ENCODE assay signal across 14 cellular contexts in genomic region chrX:71629467-71629866, GRCh38.
DNase-seq lines count a peak whose midpoint lies in the region; ATAC-seq and TF ChIP-seq lines count a peak whose summit lies in the region.
"Had no signal": no experiment of that assay in that cellular context is flagged by ENCODE, and none has a peak within 500 bp of the region (broad histone marks: within the 10 kb centered on the region; RNA-seq: fewer than 3 reads in every experiment).

No MANE protein-coding gene starts in this region.

- H2AFZ ChIP-seq in MM.1S (ENCODE audit: low read length) = peak overlapping the region; percentile 35

- peak overlapping the region; percentile 86 for H3K4me2 ChIP-seq in MM.1S (ENCODE audit: low read depth, low read length)

- peak overlapping the region; percentile 40; the same call in 1 of the 2 replicates for H3K9ac ChIP-seq in MM.1S (ENCODE audit: low read length)

- no peaks in the 10 kb centered on the region for H3K9me3 ChIP-seq in MM.1S (replicated peaks; ENCODE audit: insufficient read depth, low read length)
- H3K9me3 ChIP-seq: thoracic aorta had no signal

- H3K27ac ChIP-seq in MM.1S (ENCODE audit: low read length) = peak overlapping the region; percentile 97
- H3K27ac ChIP-seq: thoracic aorta had no signal

- no peaks in the 10 kb centered on the region for H3K27me3 ChIP-seq in MM.1S (replicated peaks; ENCODE audit: insufficient read depth, low read length)

- H3K27ac Mint-ChIP-seq in effector memory CD8-positive, alpha-beta T cell = no peak overlapping the region
- H3K27ac Mint-ChIP-seq: activated naive CD8-positive, alpha-beta T cell had no signal

- no peaks in the 10 kb centered on the region for H3K9me3 Mint-ChIP-seq in effector memory CD8-positive, alpha-beta T cell

- TF ChIP-seq CTCF in MM.1S (IDR thresholded peaks at IDR 0.05; ENCODE audit: low read length) = no peak

- no peaks in the 10 kb centered on the region for H3K27me3 Mint-ChIP-seq in effector memory CD8-positive, alpha-beta T cell
- H3K27me3 Mint-ChIP-seq: activated naive CD8-positive, alpha-beta T cell had no signal

- H3K9me2 ChIP-seq in MM.1S (replicated peaks; ENCODE audit: insufficient read depth, low read length) = no peaks in the 10 kb centered on the region

- no peaks in the 10 kb centered on the region for H3K79me2 ChIP-seq in MM.1S (ENCODE audit: low read length)

- no peaks in the 10 kb centered on the region for H3K36me3 ChIP-seq in MM.1S (replicated peaks; ENCODE audit: insufficient read depth, low read length)
- H3K36me3 ChIP-seq: thoracic aorta had no signal

- peaks cover 30% of the 10 kb centered on the region for H3F3A ChIP-seq in MM.1S (ENCODE audit: insufficient read depth, low read length)

- no peak overlapping the region for H3K4me3 Mint-ChIP-seq in effector memory CD8-positive, alpha-beta T cell
- H3K4me3 Mint-ChIP-seq: activated naive CD8-positive, alpha-beta T cell had no signal

- ATAC-seq in GM19452 (IDR thresholded peaks at IDR 0.05; ENCODE audit: unreplicated experiment) (peak; percentile 58), HG02840 (IDR thresholded peaks at IDR 0.05; ENCODE audit: low FRiP score, unreplicated experiment) (peak; percentile 52)
- ATAC-seq in effector memory CD8-positive, alpha-beta T cell (replicated peaks) = no peak

- H3K4me1 ChIP-seq in MM.1S (ENCODE audit: low read length) = peaks cover 42% of the 10 kb centered on the region

- H3K36me3 Mint-ChIP-seq in effector memory CD8-positive, alpha-beta T cell (ENCODE audit: insufficient read depth) = no peaks in the 10 kb centered on the region
- H3K36me3 Mint-ChIP-seq: activated naive CD8-positive, alpha-beta T cell had no signal

- no peaks in the 10 kb centered on the region for H4K20me1 ChIP-seq in MM.1S (ENCODE audit: insufficient read depth, low read length)

- DNase-seq in MM.1S (peak; percentile 61), UCSD-AML1 (lab: John Stamatoyannopoulos, UW; ENCODE audit: unreplicated experiment) (no peak)
- no peak for DNase-seq in effector memory CD8-positive, alpha-beta T cell
- no peak for DNase-seq in effector CD4-positive, alpha-beta T cell
- DNase-seq in stimulated activated CD4-positive, alpha-beta T cell treated with anti-CD3 and anti-CD28 coated beads, Interleukin-1b, Interleukin-23, amount 100 ng/mL, for 48 hours = no peak
- DNase-seq: DMS79 treated with DMSO at 0.1 percent for 48 hours, KBM-7, NCI-H2171, T-helper 1 cell had no signal

- H3K4me1 Mint-ChIP-seq in effector memory CD8-positive, alpha-beta T cell (ENCODE audit: low read depth in 2 of 2) = peaks cover 5 to 6% of the 10 kb centered on the region in 2 donors

- peak overlapping the region; percentile 16; the same call in 1 of the 2 replicates for H3K4me3 ChIP-seq in GM08714 (ENCODE audit: low read length)
- H3K4me3 ChIP-seq in MM.1S (ENCODE audit: low read length) = peak overlapping the region; percentile 1; the same call in 1 of the 2 replicates
- H3K4me3 ChIP-seq: thoracic aorta had no signal
